In the genomic region with DNA sequence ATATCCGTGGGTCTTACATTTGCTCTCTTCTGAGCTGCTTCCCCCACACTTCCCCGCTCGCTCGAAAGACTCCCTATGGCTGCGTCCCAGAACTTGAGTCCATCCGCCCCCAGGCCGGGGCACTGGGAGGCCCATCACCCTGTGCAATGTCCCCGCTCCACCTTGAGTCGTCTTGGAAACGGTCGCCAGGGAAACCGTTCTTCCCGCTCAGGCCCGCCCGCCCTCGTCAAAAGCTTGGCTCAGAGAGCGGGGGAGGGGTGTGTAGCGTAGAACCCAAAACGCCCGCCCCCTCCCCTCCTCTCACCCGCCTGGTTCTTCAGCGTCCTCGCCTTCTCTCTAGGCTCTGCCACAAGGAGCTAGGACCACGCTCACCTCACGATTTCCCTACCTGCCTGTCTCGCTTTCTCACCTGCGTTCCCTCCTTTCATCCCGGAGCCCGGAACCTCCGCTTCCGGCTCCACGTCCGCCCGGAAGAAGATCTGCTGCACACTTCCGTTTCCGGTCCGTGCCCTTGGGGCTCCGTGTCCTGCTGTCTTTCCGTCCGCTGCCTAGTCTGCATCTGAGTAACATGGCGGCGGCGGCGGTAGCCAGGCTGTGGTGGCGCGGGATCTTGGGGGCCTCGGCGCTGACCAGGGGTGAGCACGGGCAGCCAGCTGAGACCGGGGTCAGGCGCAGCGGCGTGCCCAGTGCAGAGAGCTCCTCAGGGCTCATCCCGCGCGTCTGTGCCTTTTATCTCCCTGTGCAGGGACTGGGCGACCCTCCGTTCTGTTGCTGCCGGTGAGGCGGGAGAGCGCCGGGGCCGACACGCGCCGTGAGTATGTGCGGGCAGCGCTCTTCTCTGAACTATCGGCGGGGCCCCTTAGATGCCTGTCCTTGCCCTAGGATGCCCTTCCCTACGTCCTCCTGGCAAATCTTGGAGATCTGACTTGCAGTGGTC, we compare ENCODE assay signal across 1 cellular context.
TF ChIP-seq lines count a peak whose summit lies in the region.

A gene (minus strand): TSS at position 447 of the 937 bp plus-strand sequence. CDS start 19 bp downstream, at position 428.
A gene (plus strand): TSS at position 551 of the 937 bp plus-strand sequence. CDS start 18 bp downstream, at position 569.

TF ChIP-seq in HepG2, 621 proteins besides CTCF, POLR2A, EP300 and RAD21 (continued from another document):
- TF ChIP-seq, protein P1, sequence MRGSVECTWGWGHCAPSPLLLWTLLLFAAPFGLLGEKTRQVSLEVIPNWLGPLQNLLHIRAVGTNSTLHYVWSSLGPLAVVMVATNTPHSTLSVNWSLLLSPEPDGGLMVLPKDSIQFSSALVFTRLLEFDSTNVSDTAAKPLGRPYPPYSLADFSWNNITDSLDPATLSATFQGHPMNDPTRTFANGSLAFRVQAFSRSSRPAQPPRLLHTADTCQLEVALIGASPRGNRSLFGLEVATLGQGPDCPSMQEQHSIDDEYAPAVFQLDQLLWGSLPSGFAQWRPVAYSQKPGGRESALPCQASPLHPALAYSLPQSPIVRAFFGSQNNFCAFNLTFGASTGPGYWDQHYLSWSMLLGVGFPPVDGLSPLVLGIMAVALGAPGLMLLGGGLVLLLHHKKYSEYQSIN (CRISPR knock-in tag; IDR thresholded peaks at IDR 0.05; ENCODE audit: borderline replicate concordance): no peak
